ENCODE assay signal across 8 cellular contexts in genomic region chr15:41811432-41812195, GRCh38. TPM values are rescaled to one million over a fixed set of nuclear protein-coding genes. Genes with fewer than 3 reads are reported as not detected.
DNase-seq lines count a peak whose midpoint lies in the region; ATAC-seq and TF ChIP-seq lines count a peak whose summit lies in the region.

No MANE protein-coding gene starts in this region.

- CTCF ChIA-PET in PC-9 (lab: Charles Lee) = interaction anchor here (0.5 to 2.1 kb wide), 2 partner anchors 38 to 230 kb away, joined by 3 to 21 read pairs; partner anchors contain the start of gene MAPKBP1

- peaks cover 0 to 5% of the 10 kb centered on the region in 2 donors for H3K4me1 Mint-ChIP-seq in natural killer cell treated with Interleukin-12 subunit alpha and Interleukin-12 subunit beta and Interleukin-15 and Interleukin-18, amount 100 ng/mL, for 72 hours (ENCODE audit: low read depth in 2 of 2)

- peak; percentile 76 for DNase-seq in DMS114 treated with DMSO at 0.1 percent for 48 hours (lab: John Stamatoyannopoulos, UW; ENCODE audit: unreplicated experiment)
- DNase-seq in HT1080 (ENCODE audit: low read depth) = peak; percentile 78
- DNase-seq in PC-9 = peak; percentile 52 to 73
- peak; percentile 77 for DNase-seq in activated T-cell treated with anti-CD3 and anti-CD28 coated beads, Interleukin-2, amount 50 U/mL, for 1 hour
- DNase-seq in esophagus squamous epithelium (lab: John Stamatoyannopoulos, UW) = peak; percentile 14
- peak; percentile 77 for DNase-seq in natural killer cell treated with Interleukin-12 subunit alpha and Interleukin-12 subunit beta and Interleukin-15 and Interleukin-18, amount 100 ng/mL, for 72 hours (ENCODE audit: low spot score)
- DNase-seq in stimulated activated naive CD4-positive, alpha-beta T cell treated with Interleukin-2 at 50 U/mL for 16 hours (lab: John Stamatoyannopoulos, UW) = peak; percentile 45

- H2AFZ ChIP-seq in PC-9 = no peak overlapping the region

- H3K9me3 ChIP-seq in PC-9 (ENCODE audit: insufficient read depth, low read depth) (no peaks in the 10 kb centered on the region), esophagus squamous epithelium (no peaks in the 10 kb centered on the region)

- no TSS peak for BruUV-seq in PC-9 (replicated peaks; lab: Mats Ljungman, UMichigan)

- no peak overlapping the region for H3K4me3 ChIP-seq in PC-9
- H3K4me3 ChIP-seq in esophagus squamous epithelium = no peak overlapping the region

- TF ChIP-seq POLR2A in esophagus squamous epithelium (IDR thresholded peaks at IDR 0.05) = no peak

- H4K20me1 ChIP-seq in PC-9 (ENCODE audit: insufficient read depth) = no peaks in the 10 kb centered on the region

- intact Hi-C loops in PC-9 (cut with micrococcal nuclease; ENCODE audit: unreplicated experiment) (loop anchor here (1.0 to 10.0 kb wide), 5 partner anchors 93 to 909 kb away; partner anchors contain the start of gene TYRO3), esophagus squamous epithelium (cut with DNase I) (loop anchor here (2.0 kb wide), 1 partner anchor 37 kb away; the partner anchor contains the start of gene MAPKBP1)

- H3K4me2 ChIP-seq in PC-9 = no peak overlapping the region

- H3K27ac ChIP-seq in PC-9 = no peak overlapping the region
- H3K27ac ChIP-seq in esophagus squamous epithelium = peak overlapping the region in 1 of 4 donors; percentile 54

- WGBS in esophagus squamous epithelium, 2 donors = 7 to 29% methylated on average over 5 to 8 of the region's 18 CpGs

- peaks cover 5% of the 10 kb centered on the region for H3K36me3 Mint-ChIP-seq in natural killer cell treated with Interleukin-12 subunit alpha and Interleukin-12 subunit beta and Interleukin-15 and Interleukin-18, amount 100 ng/mL, for 72 hours

- no peaks in the 10 kb centered on the region for H3K79me2 ChIP-seq in PC-9 (ENCODE audit: low read depth)

- H3K36me3 ChIP-seq in PC-9 (ENCODE audit: low read depth) (no peaks in the 10 kb centered on the region), esophagus squamous epithelium (peaks cover 16 to 65% (median 28%) of the 10 kb centered on the region in 3 donors)

- POLR2A ChIA-PET in PC-9 (lab: Charles Lee; ENCODE audit: unreplicated experiment) = no interaction called here

- TF ChIP-seq CTCF in PC-9 (conservative IDR thresholded peaks at IDR 0.05) (peak; percentile 78), esophagus squamous epithelium (IDR thresholded peaks at IDR 0.05) (peak; percentile 80 to 94 (median 90))

- no peaks in the 10 kb centered on the region for H3K27me3 Mint-ChIP-seq in natural killer cell treated with Interleukin-12 subunit alpha and Interleukin-12 subunit beta and Interleukin-15 and Interleukin-18, amount 100 ng/mL, for 72 hours

- no peaks in the 10 kb centered on the region for H3F3A ChIP-seq in PC-9 (ENCODE audit: insufficient read depth, low read depth)

- no peak overlapping the region for H3K27ac Mint-ChIP-seq in natural killer cell treated with Interleukin-12 subunit alpha and Interleukin-12 subunit beta and Interleukin-15 and Interleukin-18, amount 100 ng/mL, for 72 hours

- H3K4me1 ChIP-seq in PC-9 (replicated peaks; ENCODE audit: insufficient read depth) (no peaks in the 10 kb centered on the region), esophagus squamous epithelium (peaks cover 5 to 43% (median 18%) of the 10 kb centered on the region in 3 donors)

- H3K9me3 Mint-ChIP-seq in natural killer cell treated with Interleukin-12 subunit alpha and Interleukin-12 subunit beta and Interleukin-15 and Interleukin-18, amount 100 ng/mL, for 72 hours = no peaks in the 10 kb centered on the region

- H3K9me2 ChIP-seq in PC-9 (ENCODE audit: insufficient read depth) = no peaks in the 10 kb centered on the region

- peak; percentile 77 to 87 for ATAC-seq in natural killer cell treated with Interleukin-12 subunit alpha and Interleukin-12 subunit beta and Interleukin-15 and Interleukin-18, amount 100 ng/mL, for 72 hours
- no peak for ATAC-seq in HG02884 (IDR thresholded peaks at IDR 0.05; ENCODE audit: unreplicated experiment)

- H3K4me3 Mint-ChIP-seq in natural killer cell treated with Interleukin-12 subunit alpha and Interleukin-12 subunit beta and Interleukin-15 and Interleukin-18, amount 100 ng/mL, for 72 hours = no peak overlapping the region

- no peaks in the 10 kb centered on the region for H3K27me3 ChIP-seq in PC-9 (ENCODE audit: insufficient read depth, low read depth)
- no peaks in the 10 kb centered on the region for H3K27me3 ChIP-seq in esophagus squamous epithelium

RNA-seq across cellular contexts. Expression of gene JMJD7, which starts 16.3 kb away (rescaled TPM):
- total RNA-seq in HT1080 (2014; rRNA removed; shearing (Covaris generic)) = 9.0 and 9.3 TPM in 2 replicates
- polyA plus RNA-seq in HT1080 (2015; cell fraction: cytosol; rRNA removed) = 8.5 and 8.6 TPM in 2 replicates
- 18.3 and 19.2 TPM in 2 replicates for polyA plus RNA-seq in HT1080 (2015; cell fraction: nucleus; rRNA removed)
- total RNA-seq in PC-9 (2021) (6.5 and 11.7 TPM in 2 replicates), esophagus squamous epithelium (10 to 100 TPM; 20.4 to 36.9 (median 30.5) TPM)
- total RNA-seq in natural killer cell treated with Interleukin-12 subunit alpha and Interleukin-12 subunit beta and Interleukin-15 and Interleukin-18, amount 100 ng/mL, for 72 hours = 10 to 100 TPM in 1 of 2 donors, 1 to 10 TPM in 1; 6.7 to 12.1 TPM

RNA-seq across cellular contexts. Expression of gene PLA2G4B, which starts 27.0 kb away (rescaled TPM):
- total RNA-seq in HT1080 (2014; rRNA removed; shearing (Covaris generic)) = 1.1 and 3.1 TPM in 2 replicates
- polyA plus RNA-seq in HT1080 (2015; cell fraction: cytosol; rRNA removed) = 0.87 and 1.1 TPM in 2 replicates
- polyA plus RNA-seq in HT1080 (2015; cell fraction: nucleus; rRNA removed) = 26.7 and 30.5 TPM in 2 replicates
- total RNA-seq in PC-9 (2021) (3.6 and 7.8 TPM in 2 replicates), esophagus squamous epithelium (10 to 100 TPM; 26.5 to 58.9 (median 39.7) TPM)
- total RNA-seq in natural killer cell treated with Interleukin-12 subunit alpha and Interleukin-12 subunit beta and Interleukin-15 and Interleukin-18, amount 100 ng/mL, for 72 hours = 10 to 100 TPM in 1 of 2 donors, 1 to 10 TPM in 1; 4.7 to 13.4 TPM

RNA-seq across cellular contexts. Expression of gene MAPKBP1, which starts 37.3 kb away (rescaled TPM):
- total RNA-seq in HT1080 (2014; rRNA removed; shearing (Covaris generic)) = 19.5 and 20.6 TPM in 2 replicates
- polyA plus RNA-seq in HT1080 (2015; cell fraction: cytosol; rRNA removed) = 11.0 and 13.9 TPM in 2 replicates
- polyA plus RNA-seq in HT1080 (2015; cell fraction: nucleus; rRNA removed) = 73.8 and 77.9 TPM in 2 replicates
- total RNA-seq in PC-9 (2021) (17.6 and 22.9 TPM in 2 replicates), esophagus squamous epithelium (10 to 100 TPM; 18.4 to 37.6 (median 29.8) TPM)
- 10 to 100 TPM; 30.6 to 53.2 TPM for total RNA-seq in natural killer cell treated with Interleukin-12 subunit alpha and Interleukin-12 subunit beta and Interleukin-15 and Interleukin-18, amount 100 ng/mL, for 72 hours

Comparison
In these comparisons a context has a peak if more than half of its experiments do, and no peak if none do; other contexts are left out.
1. DNase-seq: peak in every context shown above with its lines; median percentile 78 in HT1080; 77 in activated T-cell treated with anti-CD3 and anti-CD28 coated beads, Interleukin-2, amount 50 U/mL, for 1 hour; 77 in natural killer cell treated with Interleukin-12 subunit alpha and Interleukin-12 subunit beta and Interleukin-15 and Interleukin-18, amount 100 ng/mL, for 72 hours; 76 in DMS114 treated with DMSO at 0.1 percent for 48 hours; 62 in PC-9; 45 in stimulated activated naive CD4-positive, alpha-beta T cell treated with Interleukin-2 at 50 U/mL for 16 hours; 14 in esophagus squamous epithelium.